8 cellular contexts compared by ENCODE assay signal in the genomic region with DNA sequence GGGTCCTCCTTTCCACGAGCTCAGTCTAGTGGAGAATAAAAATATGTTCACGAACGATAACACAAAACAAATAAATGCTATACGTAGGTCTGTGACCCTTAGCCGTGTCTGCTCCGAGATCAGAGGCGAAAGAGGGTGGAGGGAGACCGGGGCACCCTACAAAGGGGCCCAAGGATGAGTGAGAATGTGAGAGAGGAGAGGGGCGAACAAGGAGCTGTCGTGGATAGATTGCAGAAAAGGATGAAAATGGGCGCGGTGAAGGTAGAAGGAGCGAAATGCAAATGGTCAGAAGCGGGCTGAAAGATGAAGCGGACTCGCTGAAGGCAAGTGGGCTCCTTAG. TPM values are rescaled to one million over a fixed set of nuclear protein-coding genes. Genes with fewer than 3 reads are reported as not detected.
DNase-seq lines count a peak whose midpoint lies in the region; ATAC-seq and TF ChIP-seq lines count a peak whose summit lies in the region.

No MANE protein-coding gene starts in this region.

- H3K36me3 Mint-ChIP-seq in naive thymus-derived CD8-positive, alpha-beta T cell: peaks cover 0 to 7% (median 6%) of the 10 kb centered on the region in 3 donors

- H3K4me3 ChIP-seq in HL-60 (replicated peaks; ENCODE audit: insufficient read depth, low read length): peak overlapping the region; percentile 55
- peak overlapping the region; percentile 73 for H3K4me3 ChIP-seq in coronary artery

- TF ChIP-seq CTCF in HL-60 (IDR thresholded peaks at IDR 0.05; ENCODE audit: insufficient read depth, low read length) (no peak), coronary artery (IDR thresholded peaks at IDR 0.05) (no peak)

- H3K9me3 Mint-ChIP-seq in naive thymus-derived CD8-positive, alpha-beta T cell: peaks cover 0 to 3% (median 0%) of the 10 kb centered on the region in 9 donors

- H3K27ac Mint-ChIP-seq in naive thymus-derived CD8-positive, alpha-beta T cell: peak overlapping the region; percentile 90 to 98 (median 95)

- H3K27me3 ChIP-seq in HL-60 (ENCODE audit: insufficient read depth, poor library complexity, severe bottlenecking): peaks cover 2% of the 10 kb centered on the region

- no peaks in the 10 kb centered on the region for H3K27me3 Mint-ChIP-seq in naive thymus-derived CD8-positive, alpha-beta T cell

- ATAC-seq in GM19023 (IDR thresholded peaks at IDR 0.05; ENCODE audit: unreplicated experiment) (peak; percentile 22), HG02973 (IDR thresholded peaks at IDR 0.05; ENCODE audit: unreplicated experiment) (no peak)
- peak in 1 of 2 donors; percentile 21 for ATAC-seq in naive thymus-derived CD8-positive, alpha-beta T cell

- H3K4me3 Mint-ChIP-seq in naive thymus-derived CD8-positive, alpha-beta T cell: peak overlapping the region; percentile 93 to 99 (median 97)

- peaks cover 5 to 24% (median 19%) of the 10 kb centered on the region in 4 donors for H3K4me1 Mint-ChIP-seq in naive thymus-derived CD8-positive, alpha-beta T cell

- peak overlapping the region; percentile 90 for H3K27ac ChIP-seq in HL-60 (replicated peaks)
- peak overlapping the region; percentile 57 to 90 for H3K27ac ChIP-seq in coronary artery

- no peak for DNase-seq in HL-60 (ENCODE audit: low read depth in 1 of 2, low spot score in 1 of 2)
- no peak for DNase-seq in coronary artery (ENCODE audit: low spot score)
- DNase-seq in naive thymus-derived CD8-positive, alpha-beta T cell: no peak
- no peak for DNase-seq in NCI-H1092 treated with DMSO at 0.1 percent for 48 hours (lab: John Stamatoyannopoulos, UW)
- no peak for DNase-seq in COLO829 (ENCODE audit: low spot score)
- no peak for DNase-seq in NCI-H345 (lab: John Stamatoyannopoulos, UW)

- POLR2A ChIA-PET in naive thymus-derived CD8-positive, alpha-beta T cell (lab: Charles Lee): no interaction called here

RNA-seq across cellular contexts. Expression of gene ZBTB33, which starts 6.2 kb away (rescaled TPM):
- total RNA-seq in naive thymus-derived CD8-positive, alpha-beta T cell: 10 to 100 TPM; 32.4 to 34.4 TPM
- polyA plus RNA-seq in naive thymus-derived CD8-positive, alpha-beta T cell: 10 to 100 TPM in 2 of 3 donors, 1 to 10 TPM in 1; 9.6 to 14.3 (median 13.6) TPM
